10 cellular contexts compared by ENCODE assay signal in genomic region chr15:26970712-26971210, GRCh38. TPM values are rescaled to one million over a fixed set of nuclear protein-coding genes. Genes with fewer than 3 reads are reported as not detected.
DNase-seq lines count a peak whose midpoint lies in the region; ATAC-seq and TF ChIP-seq lines count a peak whose summit lies in the region.
"Had no signal": no experiment of that assay in that cellular context is flagged by ENCODE, and none has a peak within 500 bp of the region (broad histone marks: within the 10 kb centered on the region; RNA-seq: fewer than 3 reads in every experiment).

TSS of gene GABRG3 (plus strand) at chr15:26971181.

- H3K4me3 Mint-ChIP-seq in H9 (peak within 1 kb of the TSS; percentile 68 to 90), glutamatergic neuron (ENCODE audit: unreplicated experiment) (peak within 1 kb of the TSS; percentile 84)
- H3K4me3 Mint-ChIP-seq: activated naive CD4-positive, alpha-beta T cell treated with anti-CD3 and anti-CD28 coated beads for 36 hours had no signal

- no peak for ATAC-seq in GM19035 (IDR thresholded peaks at IDR 0.05; ENCODE audit: unreplicated experiment)

- no peak within 1 kb of the TSS for H4K5ac ChIP-seq in H9 (ENCODE audit: insufficient read length, low read depth, low read length)

- H3K79me1 ChIP-seq in H9 (ENCODE audit: insufficient read depth, low read depth, low read length, poor library complexity, severe bottlenecking): no peaks in the 10 kb centered on the region

- no peak within 1 kb of the TSS for H3K56ac ChIP-seq in H9 (ENCODE audit: insufficient read length, low read depth, low read length)

- H4K91ac ChIP-seq in H9 (ENCODE audit: insufficient read length, low read depth, low read length): no peak within 1 kb of the TSS

- DNase-seq in H9: peak; percentile 77
- DNase-seq in NCI-H748 treated with DMSO at 0.1 percent for 48 hours (lab: John Stamatoyannopoulos, UW): peak; percentile 9
- DNase-seq in glutamatergic neuron: peak; percentile 45
- no peak for DNase-seq in retinal pigment epithelial cell (ENCODE audit: low read depth)
- DNase-seq in CD1c-positive myeloid dendritic cell (ENCODE audit: extremely low spot score): no peak
- no peak for DNase-seq in activated naive CD4-positive, alpha-beta T cell (lab: John Stamatoyannopoulos, UW)
- DNase-seq: activated naive CD4-positive, alpha-beta T cell treated with anti-CD3 and anti-CD28 coated beads for 36 hours; EL; ovary had no signal

- H3K27ac Mint-ChIP-seq in H9 (no peak within 1 kb of the TSS; a peak in 1 of 7 replicates), glutamatergic neuron (ENCODE audit: unreplicated experiment) (no peak within 1 kb of the TSS)
- H3K27ac Mint-ChIP-seq: activated naive CD4-positive, alpha-beta T cell treated with anti-CD3 and anti-CD28 coated beads for 36 hours had no signal

- H3K27me3 Mint-ChIP-seq in H9 (ENCODE audit: low read depth) (peaks cover 75% of the 10 kb centered on the region), glutamatergic neuron (ENCODE audit: unreplicated experiment) (peaks cover 22% of the 10 kb centered on the region)

- no peak within 1 kb of the TSS for H3T11ph ChIP-seq in H9 (ENCODE audit: low read length)

- H3K9me3 ChIP-seq in H9 (ENCODE audit: control insufficient read depth, low read depth, low read length): no peaks in the 10 kb centered on the region
- H3K9me3 ChIP-seq: ovary had no signal

- H3K4me1 Mint-ChIP-seq in H9 (peaks cover 13 to 15% of the 10 kb centered on the region in 2 experiments; a peak in 3 of 4 replicates), glutamatergic neuron (ENCODE audit: low read depth, unreplicated experiment) (no peaks in the 10 kb centered on the region)

- H3K36me3 Mint-ChIP-seq in H9 (ENCODE audit: insufficient read depth in 1 of 3, low read depth in 3 of 3) (no peaks in the 10 kb centered on the region), glutamatergic neuron (ENCODE audit: unreplicated experiment) (peaks cover 6% of the 10 kb centered on the region)

- H2AFZ ChIP-seq in H9 (ENCODE audit: low read length): no peak within 1 kb of the TSS

- H2AK5ac ChIP-seq in H9 (ENCODE audit: insufficient read length, low read length): no peak within 1 kb of the TSS

- H4K8ac ChIP-seq in H9 (replicated peaks; ENCODE audit: insufficient read length, low read depth, low read length): no peak within 1 kb of the TSS

- TF ChIP-seq CTCF in H9 (conservative IDR thresholded peaks at IDR 0.05): no peak
- no peak for TF ChIP-seq CTCF in glutamatergic neuron (IDR thresholded peaks at IDR 0.05; ENCODE audit: partially characterized antibody, unreplicated experiment)
- no peak for TF ChIP-seq CTCF in retinal pigment epithelial cell (conservative IDR thresholded peaks at IDR 0.05; ENCODE audit: low read depth, low read length)

- H3K4me2 ChIP-seq in H9 (ENCODE audit: insufficient read depth, insufficient read length, low read length): peak within 1 kb of the TSS; percentile 85

- H3K27ac ChIP-seq in H9 (ENCODE audit: insufficient read length, low read depth, low read length): no peak within 1 kb of the TSS
- H3K27ac ChIP-seq: ovary had no signal

- no peak within 1 kb of the TSS for H2BK120ac ChIP-seq in H9 (ENCODE audit: low read depth, low read length, poor library complexity, severe bottlenecking)

- no peak within 1 kb of the TSS for H3K4ac ChIP-seq in H9 (ENCODE audit: low read depth, low read length)

- no peak within 1 kb of the TSS for H3K14ac ChIP-seq in H9 (ENCODE audit: insufficient read depth, low read length)

- H3K18ac ChIP-seq in H9 (ENCODE audit: insufficient read length, low read depth, low read length): no peak within 1 kb of the TSS

- no peak within 1 kb of the TSS for H2BK15ac ChIP-seq in H9 (ENCODE audit: low read depth, low read length)

- H2BK5ac ChIP-seq in H9 (ENCODE audit: insufficient read length, low read length): no peak within 1 kb of the TSS

- no peaks in the 10 kb centered on the region for H3K79me2 ChIP-seq in H9 (ENCODE audit: insufficient read depth, low read length)

- H2BK12ac ChIP-seq in H9 (ENCODE audit: insufficient read length, low read depth, low read length): no peak within 1 kb of the TSS

- H3K23ac ChIP-seq in H9 (ENCODE audit: insufficient read length, low read depth, low read length): no peak within 1 kb of the TSS

- peaks cover 12% of the 10 kb centered on the region for H3K23me2 ChIP-seq in H9 (ENCODE audit: insufficient read length, low read depth, low read length, poor library complexity, severe bottlenecking)

- H3K4me3 ChIP-seq in retinal pigment epithelial cell (ENCODE audit: low read length): peak within 1 kb of the TSS; percentile 37
- H3K4me3 ChIP-seq: ovary had no signal

- H3K9me3 Mint-ChIP-seq in H9: peaks cover 0 to 2% of the 10 kb centered on the region in 2 experiments; a peak in 1 of 5 replicates
- peaks cover 2% of the 10 kb centered on the region for H3K9me3 Mint-ChIP-seq in glutamatergic neuron (ENCODE audit: unreplicated experiment)

- H3K9ac ChIP-seq in H9 (ENCODE audit: extremely low read depth, insufficient read length, low read length): no peak within 1 kb of the TSS

- no peaks in the 10 kb centered on the region for H4K20me1 ChIP-seq in H9 (ENCODE audit: control insufficient read depth, insufficient read depth, insufficient read length)

- H2BK20ac ChIP-seq in H9 (ENCODE audit: low read depth, low read length, poor library complexity, severe bottlenecking): no peak within 1 kb of the TSS

- WGBS in H9 (ENCODE audit: extremely low coverage, insufficient read length, low lambda C conversion rate): no CpG with 5 or more reads among the region's 33 CpGs

- H3K27me3 ChIP-seq in H9 (ENCODE audit: insufficient read depth, low read length): peaks cover 26% of the 10 kb centered on the region
- H3K27me3 ChIP-seq: ovary had no signal

- H3K4me1 ChIP-seq in H9 (ENCODE audit: insufficient read depth, low read length): no peaks in the 10 kb centered on the region; the same call in 1 of the 2 replicates

RNA-seq across cellular contexts. Expression of gene GABRG3, which starts in this region (rescaled TPM):
- total RNA-seq in H9 (2021) (0.15 and 0.24 TPM in 2 replicates), glutamatergic neuron (ENCODE audit: unreplicated experiment) (1.3 TPM)
- total RNA-seq: activated naive CD4-positive, alpha-beta T cell treated with anti-CD3 and anti-CD28 coated beads for 36 hours had no signal

Comparison
In these comparisons a context has a peak if more than half of its experiments do, and no peak if none do; other contexts are left out.
1. Peak in DNase-seq and H3K4me2 ChIP-seq in H9; RNA of the gene not detected or under 1 TPM.
2. DNase-seq: peak in NCI-H748 treated with DMSO at 0.1 percent for 48 hours (single experiment) and glutamatergic neuron (single experiment); none in retinal pigment epithelial cell (single experiment), CD1c-positive myeloid dendritic cell (single experiment) and activated naive CD4-positive, alpha-beta T cell (0 of 4).